In genomic region chr11:70525466-70525865, GRCh38 we compare ENCODE assay signal across 1 cellular context.
TF ChIP-seq lines count a peak whose summit lies in the region.

No MANE protein-coding gene starts in this region.

TF ChIP-seq in H1, 55 proteins besides CTCF, POLR2A, EP300 and RAD21:
- TF ChIP-seq SP4 (IDR thresholded peaks at IDR 0.05; ENCODE audit: low read length) (no peak), BRCA1 (IDR thresholded peaks at IDR 0.05; ENCODE audit: low read depth, low read length) (no peak), RNF2 (IDR thresholded peaks at IDR 0.05; ENCODE audit: borderline replicate concordance, low read depth, low read length, missing control alignments, poor library complexity, severe bottlenecking) (no peak), SAP30 (IDR thresholded peaks at IDR 0.05; ENCODE audit: insufficient read depth, insufficient replicate concordance, low read length) (no peak), TAF7 (optimal IDR thresholded peaks at IDR 0.05; ENCODE audit: borderline replicate concordance, low read depth, low read length) (no peak), SIX5 (IDR thresholded peaks at IDR 0.05; ENCODE audit: low read depth, low read length) (no peak), CBX8 (IDR thresholded peaks at IDR 0.05; ENCODE audit: borderline replicate concordance, low read depth, low read length) (no peak), ATF3 (IDR thresholded peaks at IDR 0.05; ENCODE audit: insufficient read depth, low read depth, low read length) (no peak), SIRT6 (IDR thresholded peaks at IDR 0.05; ENCODE audit: low read length) (no peak), JUN (IDR thresholded peaks at IDR 0.05; ENCODE audit: low read depth, low read length) (no peak), RFX5 (IDR thresholded peaks at IDR 0.05; ENCODE audit: borderline replicate concordance, low read depth, low read length) (no peak), SP1 (IDR thresholded peaks at IDR 0.05; ENCODE audit: low read depth, low read length) (no peak), SP2 (IDR thresholded peaks at IDR 0.05; ENCODE audit: low read length) (no peak), ASH2L (IDR thresholded peaks at IDR 0.05; ENCODE audit: low read length) (no peak), E2F6 (IDR thresholded peaks at IDR 0.05) (no peak), CTBP2 (IDR thresholded peaks at IDR 0.05; ENCODE audit: borderline replicate concordance, insufficient read depth, insufficient read length, low read length) (no peak), YY1 (IDR thresholded peaks at IDR 0.05; ENCODE audit: low read depth, low read length) (no peak), TAF1 (IDR thresholded peaks at IDR 0.05; ENCODE audit: low read depth, low read length) (no peak), PHF8 (conservative IDR thresholded peaks at IDR 0.05; ENCODE audit: low read depth, low read length) (no peak), HDAC6 (IDR thresholded peaks at IDR 0.05; ENCODE audit: low read depth, low read length) (no peak)
